ENCODE assay signal across 11 cellular contexts in genomic region chr17:80941743-80942211, GRCh38. TPM values are rescaled to one million over a fixed set of nuclear protein-coding genes. Genes with fewer than 3 reads are reported as not detected.
DNase-seq lines count a peak whose midpoint lies in the region; ATAC-seq and TF ChIP-seq lines count a peak whose summit lies in the region.
"Had no signal": no experiment of that assay in that cellular context is flagged by ENCODE, and none has a peak within 500 bp of the region (broad histone marks: within the 10 kb centered on the region; RNA-seq: fewer than 3 reads in every experiment).

No MANE protein-coding gene starts in this region.

- ATAC-seq in memory B cell (ENCODE audit: low read depth) = no peak
- ATAC-seq in activated naive CD8-positive, alpha-beta T cell treated with anti-CD3 and anti-CD28 coated beads, Interleukin-2, amount 50 U/mL, for 24 hours = no peak
- ATAC-seq in GM19351 (IDR thresholded peaks at IDR 0.05; ENCODE audit: unreplicated experiment) = no peak

- 68 to 85% methylated on average over 24 to 28 of the region's 28 CpGs for WGBS in testis, 2 donors

- peak overlapping the region; percentile 90 for H3K27ac Mint-ChIP-seq in memory B cell
- no peak overlapping the region for H3K27ac Mint-ChIP-seq in activated naive CD8-positive, alpha-beta T cell treated with anti-CD3 and anti-CD28 coated beads, Interleukin-2, amount 50 U/mL, for 24 hours
- H3K27ac Mint-ChIP-seq: activated naive CD8-positive, alpha-beta T cell had no signal

- no peaks in the 10 kb centered on the region for H3K9me3 ChIP-seq in testis

- H3K4me3 Mint-ChIP-seq in memory B cell = no peak overlapping the region
- no peak overlapping the region for H3K4me3 Mint-ChIP-seq in activated naive CD8-positive, alpha-beta T cell treated with anti-CD3 and anti-CD28 coated beads, Interleukin-2, amount 50 U/mL, for 24 hours
- H3K4me3 Mint-ChIP-seq: activated CD4-positive, alpha-beta T cell treated with anti-CD3 and anti-CD28 coated beads, Interleukin-2, amount 10 ng/mL, durations not matched to agents 24 days and 14 days; activated naive CD8-positive, alpha-beta T cell had no signal

- H3K4me3 ChIP-seq in coronary artery (peak overlapping the region; percentile 41), testis (no peak overlapping the region)

- intact Hi-C loops in testis (cut with DNase I; ENCODE audit: low total_unique reads) = no loop called here

- H3K36me3 ChIP-seq in testis (ENCODE audit: low read depth, missing control alignments) = no peaks in the 10 kb centered on the region

- DNase-seq in NCI-H1694 (lab: John Stamatoyannopoulos, UW) (peak; percentile 74), coronary artery (ENCODE audit: low spot score) (no peak), memory B cell (ENCODE audit: low spot score in 2 of 2) (no peak), testis (peak; percentile 68), SIG-M5 treated with dmso at 0.1 percent for 504 hours (lab: John Stamatoyannopoulos, UW; ENCODE audit: unreplicated experiment) (no peak)
- DNase-seq in activated CD8-positive, alpha-beta memory T cell treated with anti-CD3 and anti-CD28 coated beads for 24 hours = no peak
- DNase-seq in activated naive CD8-positive, alpha-beta T cell treated with anti-CD3 and anti-CD28 coated beads, Interleukin-2, amount 50 U/mL, for 24 hours = no peak
- DNase-seq: activated CD4-positive, alpha-beta T cell treated with anti-CD3 and anti-CD28 coated beads, Interleukin-2, amount 10 ng/mL, durations not matched to agents 24 days and 14 days; NCI-H69 had no signal

- H3K27me3 ChIP-seq in testis = no peaks in the 10 kb centered on the region

- peaks cover 18% of the 10 kb centered on the region for H3K4me1 ChIP-seq in testis

- TF ChIP-seq CTCF in coronary artery (IDR thresholded peaks at IDR 0.05) (no peak), testis (IDR thresholded peaks at IDR 0.05) (no peak)

- H3K4me1 Mint-ChIP-seq in memory B cell = peaks cover 7% of the 10 kb centered on the region
- peaks cover 25% of the 10 kb centered on the region for H3K4me1 Mint-ChIP-seq in activated naive CD8-positive, alpha-beta T cell treated with anti-CD3 and anti-CD28 coated beads, Interleukin-2, amount 50 U/mL, for 24 hours

- H3K27ac ChIP-seq in coronary artery (peak overlapping the region; percentile 67 to 89), testis (no peak overlapping the region)

- no peak for TF ChIP-seq POLR2A in testis (IDR thresholded peaks at IDR 0.05)

- no peaks in the 10 kb centered on the region for H3K9me3 Mint-ChIP-seq in memory B cell
- H3K9me3 Mint-ChIP-seq in activated naive CD8-positive, alpha-beta T cell treated with anti-CD3 and anti-CD28 coated beads, Interleukin-2, amount 50 U/mL, for 24 hours = no peaks in the 10 kb centered on the region
- H3K9me3 Mint-ChIP-seq: activated CD4-positive, alpha-beta T cell treated with anti-CD3 and anti-CD28 coated beads, Interleukin-2, amount 10 ng/mL, durations not matched to agents 24 days and 14 days had no signal

- peaks cover 14% of the 10 kb centered on the region for H3K36me3 Mint-ChIP-seq in memory B cell
- peaks cover 20% of the 10 kb centered on the region for H3K36me3 Mint-ChIP-seq in activated naive CD8-positive, alpha-beta T cell treated with anti-CD3 and anti-CD28 coated beads, Interleukin-2, amount 50 U/mL, for 24 hours (ENCODE audit: low read depth)

- H3K27me3 Mint-ChIP-seq in memory B cell = no peaks in the 10 kb centered on the region
- no peaks in the 10 kb centered on the region for H3K27me3 Mint-ChIP-seq in activated naive CD8-positive, alpha-beta T cell treated with anti-CD3 and anti-CD28 coated beads, Interleukin-2, amount 50 U/mL, for 24 hours
- H3K27me3 Mint-ChIP-seq: activated CD4-positive, alpha-beta T cell treated with anti-CD3 and anti-CD28 coated beads, Interleukin-2, amount 10 ng/mL, durations not matched to agents 24 days and 14 days; activated naive CD8-positive, alpha-beta T cell had no signal

RNA-seq across cellular contexts. Expression of gene CHMP6, which starts 49.9 kb away (rescaled TPM):
- total RNA-seq in testis = 10 to 100 TPM; 28.2 to 29.8 TPM
- 18.5 TPM for polyA plus RNA-seq in testis (ENCODE audit: insufficient read depth, low read depth, low replicate concordance)

Comparison
In these comparisons a context has a peak if more than half of its experiments do, and no peak if none do; other contexts are left out.
1. DNase-seq: peak in NCI-H1694 (single experiment) and testis (single experiment); none in coronary artery (single experiment), memory B cell (0 of 2), activated CD8-positive, alpha-beta memory T cell treated with anti-CD3 and anti-CD28 coated beads for 24 hours (single experiment), activated naive CD8-positive, alpha-beta T cell treated with anti-CD3 and anti-CD28 coated beads, Interleukin-2, amount 50 U/mL, for 24 hours (single experiment) and SIG-M5 treated with dmso at 0.1 percent for 504 hours (single experiment).
2. H3K27ac ChIP-seq: peak in coronary artery (2 of 2); none in testis (0 of 2).